ENCODE assay signal across 28 cellular contexts in genomic region chr21:21156919-21157318, GRCh38.
"Had no signal": no experiment of that assay in that cellular context is flagged by ENCODE, and none has a peak within 500 bp of the region (broad histone marks: within the 10 kb centered on the region; RNA-seq: fewer than 3 reads in every experiment).

No MANE protein-coding gene starts in this region.

- H3K4me3 ChIP-seq: Peyer's patch, SJCRH30 had no signal

- H3K4me1 Mint-ChIP-seq: activated T-helper 17 cell treated with anti-CD3 and anti-CD28 coated beads, Interleukin-2, amount 50 U/mL, for 72 hours; WTC11 had no signal

- H3K9me3 ChIP-seq: Peyer's patch, SJCRH30, SK-N-SH had no signal

- ATAC-seq: activated T-helper 17 cell treated with anti-CD3 and anti-CD28 coated beads, Interleukin-2, amount 50 U/mL, for 72 hours; WTC11 had no signal

- H3K27me3 Mint-ChIP-seq: activated naive CD8-positive, alpha-beta T cell had no signal

- DNase-seq: activated CD4-positive, alpha-beta T cell treated with anti-CD3 and anti-CD28 coated beads for 48 hours; activated CD4-positive, alpha-beta T cell treated with anti-CD3 and anti-CD28 coated beads, Interleukin-2, amount 50 U/mL, for 4 hours; activated CD4-positive, CD25-positive, alpha-beta regulatory T cell treated with anti-CD3 and anti-CD28 coated beads, Interleukin-2, amount 50 U/mL, for 72 hours; activated gamma-delta T cell; activated naive CD4-positive, alpha-beta T cell treated with anti-CD3 and anti-CD28 coated beads for 36 hours; activated T-cell treated with anti-CD3 and anti-CD28 coated beads, Interleukin-2, amount 50 U/mL, for 48 hours; cerebellar nuclear complex; KG1; MV-4-11; NCI-H1092 treated with DMSO at 0.1 percent for 48 hours; NCI-H1417 treated with DMSO at 0.1 percent for 48 hours; NCI-H1694; NCI-H2029; NCI-H2107; NCI-H2171 treated with DMSO at 0.1 percent for 48 hours; NCI-H226; NCI-H526; NCI-H82; Peyer's patch; Right ventricle myocardium superior; SJCRH30; SK-N-SH; SW 1271 had no signal

- H3K4me1 ChIP-seq: Peyer's patch, SJCRH30 had no signal

- H3K27ac ChIP-seq: Peyer's patch, RWPE1, SJCRH30 had no signal

- H3K4me2 ChIP-seq: SK-N-SH had no signal

- H3K9ac ChIP-seq: SK-N-SH had no signal

- H3K36me3 Mint-ChIP-seq: activated naive CD8-positive, alpha-beta T cell; WTC11 had no signal

- H3K9me3 Mint-ChIP-seq: activated naive CD4-positive, alpha-beta T cell treated with anti-CD3 and anti-CD28 coated beads for 36 hours; activated T-helper 17 cell treated with anti-CD3 and anti-CD28 coated beads, Interleukin-2, amount 50 U/mL, for 72 hours; T-helper 2 cell treated with Interferon-gamma antibody and Interleukin-4, amounts not matched to agents 5 μg/mL and 100 μg/mL, for 36 hours; WTC11 had no signal

- H3K27me3 ChIP-seq: Peyer's patch, SJCRH30 had no signal

- H3K36me3 ChIP-seq: Peyer's patch, SJCRH30 had no signal

- H3K4me3 Mint-ChIP-seq: activated naive CD4-positive, alpha-beta T cell treated with anti-CD3 and anti-CD28 coated beads for 36 hours; activated naive CD8-positive, alpha-beta T cell; activated T-helper 17 cell treated with anti-CD3 and anti-CD28 coated beads, Interleukin-2, amount 50 U/mL, for 72 hours; T-helper 2 cell treated with Interferon-gamma antibody and Interleukin-4, amounts not matched to agents 5 μg/mL and 100 μg/mL, for 36 hours; WTC11 had no signal

- H3K27ac Mint-ChIP-seq: activated naive CD4-positive, alpha-beta T cell treated with anti-CD3 and anti-CD28 coated beads for 36 hours; activated naive CD8-positive, alpha-beta T cell; activated T-helper 17 cell treated with anti-CD3 and anti-CD28 coated beads, Interleukin-2, amount 50 U/mL, for 72 hours; T-helper 2 cell treated with Interferon-gamma antibody and Interleukin-4, amounts not matched to agents 5 μg/mL and 100 μg/mL, for 36 hours; WTC11 had no signal
